25 cellular contexts compared by ENCODE assay signal in the genomic region with DNA sequence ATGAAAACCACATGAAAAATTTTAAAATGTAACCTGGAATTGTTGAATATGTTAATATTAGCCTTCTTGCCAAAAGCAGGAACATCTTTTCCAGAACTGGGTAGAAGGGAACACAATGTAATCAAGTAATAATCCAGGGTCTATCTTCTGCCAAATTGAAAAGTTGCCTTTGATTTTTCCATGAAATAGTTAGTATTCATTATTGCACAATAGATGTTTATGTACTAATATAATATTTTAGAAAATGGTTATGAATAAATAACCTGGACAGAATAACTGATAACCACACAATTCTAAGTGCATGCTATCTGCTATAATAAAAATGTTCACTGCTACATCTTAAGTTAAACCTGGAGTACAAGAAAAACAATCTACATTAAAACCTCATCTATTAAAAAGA.
A peak's percentile ranks its signal among the peaks of the same experiment; 100 is the strongest.
DNase-seq lines count a peak whose midpoint lies in the region; ATAC-seq, FAIRE-seq and TF ChIP-seq lines count a peak whose summit lies in the region.
"Had no signal": no experiment of that assay in that cellular context is flagged by ENCODE, and none has a peak within 500 bp of the region (broad histone marks: within the 10 kb centered on the region; RNA-seq: fewer than 3 reads in every experiment).

No MANE protein-coding gene starts in this region.

- H3K4me1 ChIP-seq in IMR-90 (ENCODE audit: control insufficient read depth, insufficient read depth, low read length) (no peaks in the 10 kb centered on the region), small intestine (ENCODE audit: control insufficient read depth in 2 of 2, insufficient read depth in 1 of 2, low read depth in 1 of 2, low read length in 1 of 2) (no peaks in the 10 kb centered on the region)
- H3K4me1 ChIP-seq: BE2C, BLaER1 had no signal

- no peak overlapping the region for H4K5ac ChIP-seq in IMR-90 (ENCODE audit: low read depth, low read length)

- no peaks in the 10 kb centered on the region for H3K27me3 ChIP-seq in IMR-90 (ENCODE audit: control insufficient read depth, insufficient read depth, low read length)
- H3K27me3 ChIP-seq in small intestine (ENCODE audit: control insufficient read depth in 2 of 2, insufficient read depth in 2 of 2, low read length in 2 of 2), result no peaks in the 10 kb centered on the region
- H3K27me3 ChIP-seq: BE2C, BLaER1 had no signal

- H3K9me3 ChIP-seq in IMR-90 (ENCODE audit: control insufficient read depth, insufficient read depth, low read length) (no peaks in the 10 kb centered on the region), small intestine (ENCODE audit: control insufficient read depth, low read depth) (no peaks in the 10 kb centered on the region)
- H3K9me3 ChIP-seq: BE2C, BLaER1 had no signal

- no peaks in the 10 kb centered on the region for H3K9me1 ChIP-seq in IMR-90 (ENCODE audit: insufficient read depth, low read length)

- peaks cover 4 to 9% of the 10 kb centered on the region in 2 experiments; a peak in 1 of 4 replicates for H3K79me1 ChIP-seq in IMR-90 (ENCODE audit: low read depth in 1 of 2, low read length in 2 of 2)

- H3K18ac ChIP-seq in IMR-90 (ENCODE audit: low read depth, low read length), result no peak overlapping the region

- H3K23ac ChIP-seq in IMR-90 (ENCODE audit: low read depth, low read length), result no peak overlapping the region

- H2AFZ ChIP-seq in IMR-90 (replicated peaks; ENCODE audit: low read length, poor library complexity), result no peak overlapping the region

- H3K9ac ChIP-seq in IMR-90 (ENCODE audit: low read depth, low read length), result no peak overlapping the region
- H3K9ac ChIP-seq: BLaER1 had no signal

- H3K4me3 ChIP-seq in IMR-90 (ENCODE audit: insufficient read depth, low read depth, low read length) (no peak overlapping the region), small intestine (ENCODE audit: low read depth in 1 of 2, low read length in 2 of 2) (no peak overlapping the region)
- H3K4me3 ChIP-seq: BLaER1, GM12878 had no signal

- H4K91ac ChIP-seq in IMR-90 (ENCODE audit: insufficient read depth, low read depth, low read length), result no peak overlapping the region

- no peak overlapping the region for H3K56ac ChIP-seq in IMR-90 (ENCODE audit: extremely low read depth, insufficient read depth, low read length)

- peak; percentile 27 for FAIRE-seq in H54 (lab: Jason Lieb, UNC)
- peak; percentile 23 for FAIRE-seq in small intestine (lab: Jason Lieb, UNC)
- FAIRE-seq: A204.1, GM12878, GM12892, GM18507 had no signal

- DNase-seq in H54 (ENCODE audit: insufficient read length, low spot score) (no peak), IMR-90 (no peak), small intestine (no peak)
- no peak for DNase-seq in activated CD4-positive, alpha-beta T cell treated with anti-CD3 and anti-CD28 coated beads for 4 hours
- DNase-seq: 8988T; ACHN; BE2C; C1 segment of cervical spinal cord; CD4-positive, alpha-beta memory T cell; CD4-positive, CD25-positive, alpha-beta regulatory T cell; CD8-positive, alpha-beta memory T cell; COR-L47; DMS 273 treated with DMSO at 0.1 percent for 48 hours; DMS153; DMS53; DMS79; DND-41; EL; GDM1 had no signal

- no peaks in the 10 kb centered on the region for H4K20me1 ChIP-seq in IMR-90 (ENCODE audit: insufficient read depth, low read length)
- H4K20me1 ChIP-seq: BLaER1 had no signal

- no peak overlapping the region for H2AK5ac ChIP-seq in IMR-90 (ENCODE audit: low read depth, low read length)

- no peak overlapping the region for H3K4me2 ChIP-seq in IMR-90 (ENCODE audit: low read depth, low read length)
- H3K4me2 ChIP-seq: BLaER1 had no signal

- intact Hi-C loops in IMR-90 (cut with micrococcal nuclease), result no loop called here

- H3K36me3 ChIP-seq in IMR-90 (ENCODE audit: control insufficient read depth, insufficient read depth, low read length) (no peaks in the 10 kb centered on the region), small intestine (ENCODE audit: control insufficient read depth in 2 of 2, insufficient read depth in 2 of 2, low read length in 2 of 2) (no peaks in the 10 kb centered on the region)
- H3K36me3 ChIP-seq: BE2C, BLaER1 had no signal

- no peak overlapping the region for H3K4ac ChIP-seq in IMR-90 (ENCODE audit: low read depth, low read length)

- BruUV-seq in IMR-90 (replicated peaks; lab: Mats Ljungman, UMichigan), result no TSS peak

- H2BK15ac ChIP-seq in IMR-90 (ENCODE audit: low read depth, low read length), result no peak overlapping the region

- POLR2A ChIA-PET in IMR-90 (lab: Charles Lee; ENCODE audit: unreplicated experiment), result no interaction called here

- dilution Hi-C loops in IMR-90 (cut with HindIII; ENCODE audit: low sequenced_read_pairs, unreplicated experiment), result no loop called here

- H2BK5ac ChIP-seq in IMR-90 (ENCODE audit: low read depth, low read length, poor library complexity, severe bottlenecking), result no peak overlapping the region

- no peak overlapping the region for H2AK9ac ChIP-seq in IMR-90 (replicated peaks; ENCODE audit: low read depth, low read length, poor library complexity)

- no peak for ATAC-seq in IMR-90 (ENCODE audit: low read depth)
- no peak for ATAC-seq in HG03025 (IDR thresholded peaks at IDR 0.05; ENCODE audit: low FRiP score, unreplicated experiment)
- ATAC-seq: GM12878 had no signal

- H2BK120ac ChIP-seq in IMR-90 (ENCODE audit: low read depth, low read length), result no peak overlapping the region

- in situ Hi-C loops in IMR-90 (cut with MboI; ENCODE audit: low sequenced_read_pairs), result no loop called here

- CTCF ChIA-PET in IMR-90 (lab: Yijun Ruan, JAX), result no interaction called here

- H3K27ac ChIP-seq in IMR-90 (ENCODE audit: insufficient read depth, low read length) (no peak overlapping the region), small intestine (ENCODE audit: low read depth in 1 of 2, low read length in 1 of 2) (no peak overlapping the region)
- H3K27ac ChIP-seq: BLaER1 had no signal

- no peak for TF ChIP-seq RAD21 in IMR-90 (IDR thresholded peaks at IDR 0.05; ENCODE audit: low read length)

- H4K8ac ChIP-seq in IMR-90 (ENCODE audit: low read depth in 2 of 2, low read length in 2 of 2), result no peak overlapping the region

- H3K14ac ChIP-seq in IMR-90 (replicated peaks; ENCODE audit: low read depth, low read length), result no peak overlapping the region

- no peak for TF ChIP-seq CTCF in IMR-90 (conservative IDR thresholded peaks at IDR 0.05; ENCODE audit: low read depth, low read length)

- TF ChIP-seq POLR2A in H54 (IDR thresholded peaks at IDR 0.05; ENCODE audit: low read depth, low read length), result no peak
- no peak for TF ChIP-seq POLR2A in IMR-90 (IDR thresholded peaks at IDR 0.05; ENCODE audit: low read depth, low read length)

- H2BK20ac ChIP-seq in IMR-90 (ENCODE audit: low read depth, low read length), result no peak overlapping the region

TF ChIP-seq in IMR-90, 13 proteins besides CTCF, POLR2A, EP300 and RAD21:
- no peak for TF ChIP-seq RFX5 (IDR thresholded peaks at IDR 0.05; ENCODE audit: low read depth, low read length)
- peak; percentile 79 for TF ChIP-seq CEBPB (IDR thresholded peaks at IDR 0.05; ENCODE audit: low read depth, low read length)
